In genomic region chr15:90400005-90400758, GRCh38 we compare ENCODE assay signal across 1 cellular context.
TF ChIP-seq lines count a peak whose summit lies in the region.

No MANE protein-coding gene starts in this region.

TF ChIP-seq in HepG2, 621 proteins besides CTCF, POLR2A, EP300 and RAD21:
- TF ChIP-seq ZNF724P (CRISPR knock-in tag; IDR thresholded peaks at IDR 0.05; ENCODE audit: borderline replicate concordance) = no peak
- no peak for TF ChIP-seq SP5 (CRISPR knock-in tag; IDR thresholded peaks at IDR 0.05; ENCODE audit: borderline replicate concordance, low read depth)
- TF ChIP-seq PAXIP1 (CRISPR knock-in tag; conservative IDR thresholded peaks at IDR 0.05) = 0 out of 2 replicates have a peak, but pooled peaks have one; percentile 3
- TF ChIP-seq TRAFD1 (CRISPR knock-in tag; IDR thresholded peaks at IDR 0.05; ENCODE audit: borderline replicate concordance) = no peak
- TF ChIP-seq SKIL (CRISPR knock-in tag; IDR thresholded peaks at IDR 0.05; ENCODE audit: borderline replicate concordance) = no peak
